ENCODE assay signal across 9 cellular contexts in the genomic region with DNA sequence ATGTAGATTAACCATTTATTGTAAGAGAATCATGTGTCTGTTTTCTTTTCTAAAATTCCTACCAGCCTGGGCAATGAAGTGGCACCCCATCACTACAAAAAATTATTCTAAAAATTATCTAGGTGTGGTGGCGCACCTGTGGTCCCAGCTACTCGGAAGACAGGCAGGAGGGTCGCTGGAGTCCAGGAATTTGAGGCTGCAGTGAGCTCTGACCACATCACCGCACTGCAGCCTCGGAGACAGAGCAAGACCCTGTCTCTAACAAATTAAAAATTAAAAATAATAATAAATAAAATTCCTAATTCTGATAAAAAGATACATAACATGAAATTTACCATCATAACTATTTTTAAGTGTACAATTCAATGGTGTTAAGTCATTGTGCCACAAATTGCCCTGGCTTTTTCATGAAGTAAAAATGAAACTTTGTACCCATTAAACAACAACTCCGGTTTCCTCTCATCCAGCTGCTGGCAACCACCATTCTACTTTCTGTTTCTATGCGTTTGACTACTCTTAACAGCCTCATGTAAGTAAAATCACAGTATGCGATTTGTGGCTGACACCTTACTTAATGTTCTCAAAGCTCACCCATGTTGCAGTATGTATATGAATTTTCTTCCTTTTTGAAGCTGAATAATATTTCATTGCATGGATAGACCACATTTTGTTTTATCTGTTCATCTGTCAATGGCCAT. TPM values are rescaled to one million over a fixed set of nuclear protein-coding genes. Genes with fewer than 3 reads are reported as not detected.
DNase-seq lines count a peak whose midpoint lies in the region; ATAC-seq and TF ChIP-seq lines count a peak whose summit lies in the region.
"Had no signal": no experiment of that assay in that cellular context is flagged by ENCODE, and none has a peak within 500 bp of the region (broad histone marks: within the 10 kb centered on the region; RNA-seq: fewer than 3 reads in every experiment).

No MANE protein-coding gene starts in this region.

- ATAC-seq in activated CD4-positive, CD25-positive, alpha-beta regulatory T cell treated with anti-CD3 and anti-CD28 coated beads, Interleukin-2, amount 50 U/mL, for 24 hours, result peak; percentile 92 to 96
- ATAC-seq in HG02763 (IDR thresholded peaks at IDR 0.05; ENCODE audit: unreplicated experiment), result peak; percentile 94
- ATAC-seq: A549 had no signal

- TF ChIP-seq POLR2A in prostate gland (IDR thresholded peaks at IDR 0.05), result no peak

- H3K27me3 ChIP-seq in prostate gland (replicated peaks; ENCODE audit: insufficient read depth), result no peaks in the 10 kb centered on the region

- DNase-seq in activated CD4-positive, CD25-positive, alpha-beta regulatory T cell (lab: John Stamatoyannopoulos, UW), result no peak
- DNase-seq in NOMO-1 treated with DMSO at 0.1 percent for 48 hours (lab: John Stamatoyannopoulos, UW; ENCODE audit: unreplicated experiment) (peak; percentile 80), pons (ENCODE audit: low spot score) (peak; percentile 38), putamen (ENCODE audit: low spot score) (no peak), NCI-H1417 treated with DMSO at 0.1 percent for 48 hours (lab: John Stamatoyannopoulos, UW) (no peak), prostate gland (ENCODE audit: low spot score) (no peak)

- WGBS in prostate gland, result 86% methylated on average over 8 of the region's 8 CpGs

- H3K27ac ChIP-seq in prostate gland, result no peak overlapping the region
- H3K27ac ChIP-seq: A549 had no signal

- H3K4me3 ChIP-seq in prostate gland, result no peak overlapping the region
- H3K4me3 ChIP-seq: A549 had no signal

- intact Hi-C loops in prostate gland (cut with DNase I), result no loop called here

- H3K4me1 ChIP-seq in prostate gland (replicated peaks), result no peaks in the 10 kb centered on the region
- H3K4me1 ChIP-seq: A549 had no signal

- no peak for TF ChIP-seq CTCF in prostate gland (IDR thresholded peaks at IDR 0.05)

- H3K36me3 ChIP-seq in prostate gland, result no peaks in the 10 kb centered on the region

- H3K9me3 ChIP-seq in prostate gland, result no peaks in the 10 kb centered on the region
- H3K9me3 ChIP-seq: A549 had no signal

RNA-seq across cellular contexts. Expression of gene USP6NL, which starts 20.6 kb away (rescaled TPM):
- total RNA-seq in prostate gland, result 10 to 100 TPM; 13.9 to 28.4 TPM

Comparison
In these comparisons a context has a peak if more than half of its experiments do, and no peak if none do; other contexts are left out.
1. DNase-seq: peak in NOMO-1 treated with DMSO at 0.1 percent for 48 hours (single experiment) and pons (single experiment); none in activated CD4-positive, CD25-positive, alpha-beta regulatory T cell (0 of 4), putamen (single experiment), NCI-H1417 treated with DMSO at 0.1 percent for 48 hours (single experiment) and prostate gland (single experiment).